Comparison of ENCODE assay signal across 25 cellular contexts in genomic region chr11:67163006-67163405, GRCh38. TPM values are rescaled to one million over a fixed set of nuclear protein-coding genes. Genes with fewer than 3 reads are reported as not detected.
DNase-seq lines count a peak whose midpoint lies in the region; ATAC-seq and TF ChIP-seq lines count a peak whose summit lies in the region.
"Had no signal": no experiment of that assay in that cellular context is flagged by ENCODE, and none has a peak within 500 bp of the region (broad histone marks: within the 10 kb centered on the region; RNA-seq: fewer than 3 reads in every experiment).

No MANE protein-coding gene starts in this region.

- no peak overlapping the region for H3K27ac ChIP-seq in CD4-positive, CD25-positive, alpha-beta regulatory T cell (ENCODE audit: insufficient read depth, low read length, poor library complexity, severe bottlenecking)
- H3K27ac ChIP-seq in CD8-positive, alpha-beta memory T cell (ENCODE audit: low read depth, low read length), result no peak overlapping the region
- no peak overlapping the region for H3K27ac ChIP-seq in esophagus muscularis mucosa (replicated peaks in 1 of 4)
- H3K27ac ChIP-seq: BLaER1 treated with 17β-estradiol and CSF1 and Interleukin-3, amounts not matched to agents 10 nM and 100 nM; right lobe of liver; transverse colon had no signal

- no peak for TF ChIP-seq POLR2A in esophagus muscularis mucosa (IDR thresholded peaks at IDR 0.05; ENCODE audit: low read depth)

- CTCF ChIA-PET in CD8-positive, alpha-beta memory T cell (lab: Charles Lee), result interaction anchor here (2.1 kb wide), 1 partner anchor 81 kb away, joined by 7 read pairs; no protein-coding TSS in a partner anchor

- no peak for DNase-seq in CD4-positive, CD25-positive, alpha-beta regulatory T cell
- DNase-seq in CD8-positive, alpha-beta memory T cell, result no peak
- DNase-seq in activated naive CD8-positive, alpha-beta T cell treated with anti-CD3 and anti-CD28 coated beads for 36 hours, result no peak
- DNase-seq in natural killer cell (no peak), mucosa of gallbladder (ENCODE audit: low spot score) (no peak), esophagus muscularis mucosa (ENCODE audit: extremely low spot score) (no peak)
- DNase-seq in activated CD8-positive, alpha-beta memory T cell treated with anti-CD3 and anti-CD28 coated beads, Interleukin-2, amount 50 U/mL, for 48 hours, result no peak
- DNase-seq: activated CD4-positive, alpha-beta memory T cell treated with anti-CD3 and anti-CD28 coated beads for 36 hours; activated effector memory CD4-positive, alpha-beta T cell treated with Interleukin-2 at 50 U/mL for 16 hours; cortex of kidney; effector memory CD4-positive, alpha-beta T cell; mesenchymal stem cell; NCI-H1092 treated with DMSO at 0.1 percent for 48 hours; NCI-H187; NCI-H69; right lobe of liver; Right ventricle myocardium superior; stimulated activated CD8-positive, alpha-beta memory T cell treated with anti-CD3 and anti-CD28 coated beads, Interleukin-4, amount 100 ng/mL, for 48 hours; T-helper 17 cell; transverse colon had no signal

- no peak overlapping the region for H3K4me3 ChIP-seq in CD4-positive, CD25-positive, alpha-beta regulatory T cell (ENCODE audit: low read depth, low read length)
- no peak overlapping the region for H3K4me3 ChIP-seq in CD8-positive, alpha-beta memory T cell (ENCODE audit: low read length)
- no peak overlapping the region for H3K4me3 ChIP-seq in esophagus muscularis mucosa
- H3K4me3 ChIP-seq: BLaER1 treated with 17β-estradiol and CSF1 and Interleukin-3, amounts not matched to agents 10 nM and 100 nM; right lobe of liver; transverse colon had no signal

- H3K27me3 ChIP-seq in CD4-positive, CD25-positive, alpha-beta regulatory T cell (ENCODE audit: control insufficient read depth, insufficient read depth, low read length), result no peaks in the 10 kb centered on the region
- no peaks in the 10 kb centered on the region for H3K27me3 ChIP-seq in CD8-positive, alpha-beta memory T cell (ENCODE audit: insufficient read depth, low read length, poor library complexity, severe bottlenecking)
- H3K27me3 ChIP-seq in esophagus muscularis mucosa, result no peaks in the 10 kb centered on the region
- H3K27me3 ChIP-seq: BLaER1 treated with 17β-estradiol and CSF1 and Interleukin-3, amounts not matched to agents 10 nM and 100 nM; right lobe of liver; transverse colon had no signal

- H3K9me3 ChIP-seq in CD4-positive, CD25-positive, alpha-beta regulatory T cell (ENCODE audit: control insufficient read depth in 2 of 2, low read length in 2 of 2), result no peaks in the 10 kb centered on the region
- H3K9me3 ChIP-seq in CD8-positive, alpha-beta memory T cell (ENCODE audit: low read length), result no peaks in the 10 kb centered on the region
- H3K9me3 ChIP-seq in esophagus muscularis mucosa, result no peaks in the 10 kb centered on the region
- H3K9me3 ChIP-seq: BLaER1 treated with 17β-estradiol and CSF1 and Interleukin-3, amounts not matched to agents 10 nM and 100 nM; right lobe of liver; transverse colon had no signal

- POLR2A ChIA-PET in CD8-positive, alpha-beta memory T cell (lab: Charles Lee), result no interaction called here

- WGBS in esophagus muscularis mucosa, result 90% methylated on average over 3 of the region's 3 CpGs

- peaks cover 12% of the 10 kb centered on the region for H3K4me1 ChIP-seq in CD4-positive, CD25-positive, alpha-beta regulatory T cell (ENCODE audit: control insufficient read depth, insufficient read depth, low read length, poor library complexity, severe bottlenecking)
- H3K4me1 ChIP-seq in CD8-positive, alpha-beta memory T cell (ENCODE audit: insufficient read depth, low read length), result peaks cover 15% of the 10 kb centered on the region
- H3K4me1 ChIP-seq in esophagus muscularis mucosa, result peaks cover 4 to 70% (median 54%) of the 10 kb centered on the region in 4 donors

- TF ChIP-seq CTCF in natural killer cell (IDR thresholded peaks at IDR 0.05), result no peak
- TF ChIP-seq CTCF in esophagus muscularis mucosa (IDR thresholded peaks at IDR 0.05), result no peak

- H3K36me3 Mint-ChIP-seq in CD4-positive, CD25-positive, alpha-beta regulatory T cell, result peaks cover 11% of the 10 kb centered on the region
- H3K36me3 Mint-ChIP-seq in CD8-positive, alpha-beta memory T cell, result peaks cover 0 to 36% (median 9%) of the 10 kb centered on the region in 3 donors
- H3K36me3 Mint-ChIP-seq in activated naive CD8-positive, alpha-beta T cell treated with anti-CD3 and anti-CD28 coated beads for 36 hours, result peaks cover 17% of the 10 kb centered on the region
- H3K36me3 Mint-ChIP-seq in natural killer cell, result no peaks in the 10 kb centered on the region
- H3K36me3 Mint-ChIP-seq: activated CD4-positive, alpha-beta memory T cell treated with anti-CD3 and anti-CD28 coated beads for 36 hours had no signal

- H3K27me3 Mint-ChIP-seq in CD4-positive, CD25-positive, alpha-beta regulatory T cell, result no peaks in the 10 kb centered on the region
- no peaks in the 10 kb centered on the region for H3K27me3 Mint-ChIP-seq in CD8-positive, alpha-beta memory T cell
- no peaks in the 10 kb centered on the region for H3K27me3 Mint-ChIP-seq in activated naive CD8-positive, alpha-beta T cell treated with anti-CD3 and anti-CD28 coated beads for 36 hours
- no peaks in the 10 kb centered on the region for H3K27me3 Mint-ChIP-seq in natural killer cell (ENCODE audit: low read depth in 2 of 2)
- H3K27me3 Mint-ChIP-seq: activated CD4-positive, alpha-beta memory T cell treated with anti-CD3 and anti-CD28 coated beads for 36 hours; T-helper 17 cell had no signal

- H3K27ac Mint-ChIP-seq in CD4-positive, CD25-positive, alpha-beta regulatory T cell, result peak overlapping the region in 2 of 3 donors; percentile 65 to 82
- peak overlapping the region in 5 of 8 donors; percentile 58 to 87 (median 66) for H3K27ac Mint-ChIP-seq in CD8-positive, alpha-beta memory T cell
- H3K27ac Mint-ChIP-seq in activated naive CD8-positive, alpha-beta T cell treated with anti-CD3 and anti-CD28 coated beads for 36 hours, result peak overlapping the region; percentile 25
- peak overlapping the region; percentile 32 to 33 for H3K27ac Mint-ChIP-seq in natural killer cell
- H3K27ac Mint-ChIP-seq: activated CD4-positive, alpha-beta memory T cell treated with anti-CD3 and anti-CD28 coated beads for 36 hours had no signal

- H3K9me3 Mint-ChIP-seq in CD4-positive, CD25-positive, alpha-beta regulatory T cell, result no peaks in the 10 kb centered on the region
- no peaks in the 10 kb centered on the region for H3K9me3 Mint-ChIP-seq in CD8-positive, alpha-beta memory T cell
- no peaks in the 10 kb centered on the region for H3K9me3 Mint-ChIP-seq in activated naive CD8-positive, alpha-beta T cell treated with anti-CD3 and anti-CD28 coated beads for 36 hours
- no peaks in the 10 kb centered on the region for H3K9me3 Mint-ChIP-seq in natural killer cell
- H3K9me3 Mint-ChIP-seq: activated CD4-positive, alpha-beta memory T cell treated with anti-CD3 and anti-CD28 coated beads for 36 hours had no signal

- peaks cover 9% of the 10 kb centered on the region for H3K36me3 ChIP-seq in CD4-positive, CD25-positive, alpha-beta regulatory T cell (ENCODE audit: control insufficient read depth, insufficient read depth, low read length)
- H3K36me3 ChIP-seq in CD8-positive, alpha-beta memory T cell (ENCODE audit: insufficient read depth, low read length), result no peaks in the 10 kb centered on the region
- H3K36me3 ChIP-seq in esophagus muscularis mucosa, result peaks cover 0 to 5% (median 0%) of the 10 kb centered on the region in 4 donors
- H3K36me3 ChIP-seq: transverse colon had no signal

- no peak for TF ChIP-seq EP300 in esophagus muscularis mucosa (IDR thresholded peaks at IDR 0.05)

- H3K4me3 Mint-ChIP-seq in CD4-positive, CD25-positive, alpha-beta regulatory T cell, result no peak overlapping the region
- H3K4me3 Mint-ChIP-seq in CD8-positive, alpha-beta memory T cell, result no peak overlapping the region
- no peak overlapping the region for H3K4me3 Mint-ChIP-seq in activated naive CD8-positive, alpha-beta T cell treated with anti-CD3 and anti-CD28 coated beads for 36 hours
- no peak overlapping the region for H3K4me3 Mint-ChIP-seq in natural killer cell
- H3K4me3 Mint-ChIP-seq: activated CD4-positive, alpha-beta memory T cell treated with anti-CD3 and anti-CD28 coated beads for 36 hours; T-helper 17 cell had no signal

- no peak for ATAC-seq in CD4-positive, CD25-positive, alpha-beta regulatory T cell (ENCODE audit: low read depth in 2 of 2)
- ATAC-seq in natural killer cell, result no peak
- no peak for ATAC-seq in GM18502 (IDR thresholded peaks at IDR 0.05; ENCODE audit: poor library complexity, unreplicated experiment)
- ATAC-seq: activated CD4-positive, CD25-positive, alpha-beta regulatory T cell treated with anti-CD3 and anti-CD28 coated beads, Interleukin-2, amount 50 U/mL, for 24 hours; left lobe of liver; right lobe of liver; SK-N-SH treated with all-trans-retinoic acid at 6 μM for 48 hours; T-helper 17 cell had no signal

- peaks cover 33 to 79% (median 60%) of the 10 kb centered on the region in 4 donors for H3K4me1 Mint-ChIP-seq in CD4-positive, CD25-positive, alpha-beta regulatory T cell
- H3K4me1 Mint-ChIP-seq in CD8-positive, alpha-beta memory T cell, result peaks cover 49 to 90% (median 86%) of the 10 kb centered on the region in 3 donors
- H3K4me1 Mint-ChIP-seq in activated naive CD8-positive, alpha-beta T cell treated with anti-CD3 and anti-CD28 coated beads for 36 hours, result peaks cover 37% of the 10 kb centered on the region
- peaks cover 47 to 66% of the 10 kb centered on the region in 2 donors for H3K4me1 Mint-ChIP-seq in natural killer cell

- intact Hi-C loops in natural killer cell (cut with micrococcal nuclease), result no loop called here
- intact Hi-C loops in esophagus muscularis mucosa (cut with DNase I), result no loop called here

RNA-seq across cellular contexts. Expression of gene KDM2A, which starts 43.9 kb away (rescaled TPM):
- total RNA-seq in CD4-positive, CD25-positive, alpha-beta regulatory T cell, result 346 TPM
- polyA plus RNA-seq in CD4-positive, CD25-positive, alpha-beta regulatory T cell, result 10 to 100 TPM; 10.7 to 14.4 (median 11.8) TPM
- 100 to 1,000 TPM; 101 to 107 TPM for total RNA-seq in CD8-positive, alpha-beta memory T cell
- polyA plus RNA-seq in CD8-positive, alpha-beta memory T cell, result 20.4 TPM
- total RNA-seq in activated naive CD8-positive, alpha-beta T cell treated with anti-CD3 and anti-CD28 coated beads for 36 hours, result 10 to 100 TPM; 77.4 to 80.9 TPM
- 100 to 1,000 TPM; 268 to 312 (median 283) TPM for total RNA-seq in natural killer cell
- total RNA-seq in mucosa of gallbladder, result 76.9 TPM
- 10 to 100 TPM; 44.9 to 69.5 (median 51.4) TPM for total RNA-seq in esophagus muscularis mucosa
